ENCODE assay signal across 8 cellular contexts in the genomic region with DNA sequence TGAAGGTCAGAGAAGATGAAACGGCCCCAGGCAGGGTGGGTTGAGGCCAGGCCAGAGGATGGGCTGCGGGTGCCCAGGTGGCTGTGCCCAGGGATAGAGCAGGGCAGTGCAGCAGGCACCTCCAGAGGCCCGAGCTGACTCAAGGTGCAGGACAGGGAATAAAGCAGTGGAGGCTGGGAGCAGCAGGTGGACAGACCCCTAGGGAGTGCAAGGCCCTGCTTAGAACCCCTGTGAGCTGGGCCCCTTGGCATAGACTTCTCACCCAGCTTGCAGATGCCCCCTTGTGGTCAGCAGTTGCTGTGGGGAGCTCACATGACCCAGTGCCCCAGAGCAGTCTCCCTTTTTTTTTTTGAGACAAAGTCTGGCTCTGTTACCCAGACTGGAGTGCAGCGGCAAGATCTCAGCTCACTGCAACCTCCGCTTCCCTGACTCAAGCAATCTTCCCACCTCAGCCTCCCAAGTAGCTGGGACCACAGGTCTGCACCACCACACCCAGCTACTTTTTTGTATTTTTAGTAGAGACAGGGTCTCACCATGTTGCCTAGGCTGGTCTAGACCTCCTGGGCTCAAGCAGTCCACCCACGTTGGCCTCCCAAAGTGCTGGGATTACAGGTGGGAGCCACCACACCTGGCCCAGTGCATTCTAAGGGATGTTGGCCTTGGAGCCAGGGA.
DNase-seq lines count a peak whose midpoint lies in the region; ATAC-seq, FAIRE-seq and TF ChIP-seq lines count a peak whose summit lies in the region.

No MANE protein-coding gene starts in this region.

- no peak overlapping the region for H3K4me3 ChIP-seq in GM12875 (ENCODE audit: low read depth, low read length)
- no peak overlapping the region for H3K4me3 ChIP-seq in endothelial cell of umbilical vein (replicated peaks in 1 of 3; ENCODE audit: insufficient read depth in 1 of 3, low read depth in 1 of 3, low read length in 3 of 3)

- no peak overlapping the region for H3K27ac Mint-ChIP-seq in activated CD8-positive, alpha-beta T cell treated with anti-CD3 and anti-CD28 coated beads, Interleukin-2, amount 10 ng/mL, durations not matched to agents 7 days and 5 days
- peak overlapping the region in 2 of 6 donors; percentile 44 to 69 for H3K27ac Mint-ChIP-seq in naive B cell

- TF ChIP-seq CTCF in GM12875 (IDR thresholded peaks at IDR 0.05; ENCODE audit: borderline replicate concordance, insufficient read depth, low read depth, low read length): peak; percentile 61
- TF ChIP-seq CTCF in endothelial cell of umbilical vein (IDR thresholded peaks at IDR 0.05; ENCODE audit: extremely low read depth in 1 of 2, insufficient read depth in 1 of 2, low read depth in 1 of 2, low read length in 2 of 2): peak; percentile 53 to 82

- BruUV-seq in endothelial cell of umbilical vein (replicated peaks; lab: Mats Ljungman, UMichigan): no TSS peak

- H3K9me3 Mint-ChIP-seq in activated CD8-positive, alpha-beta T cell treated with anti-CD3 and anti-CD28 coated beads, Interleukin-2, amount 10 ng/mL, durations not matched to agents 7 days and 5 days (ENCODE audit: insufficient read depth): no peaks in the 10 kb centered on the region
- no peaks in the 10 kb centered on the region for H3K9me3 Mint-ChIP-seq in naive B cell

- no peak for FAIRE-seq in endothelial cell of umbilical vein (lab: Jason Lieb, UNC)

- peak; percentile 75 for ATAC-seq in activated CD8-positive, alpha-beta T cell treated with anti-CD3 and anti-CD28 coated beads, Interleukin-2, amount 10 ng/mL, durations not matched to agents 7 days and 5 days
- peak; percentile 90 to 93 for ATAC-seq in naive B cell (ENCODE audit: low read depth in 2 of 2)

- H3K79me2 ChIP-seq in endothelial cell of umbilical vein (ENCODE audit: control insufficient read depth, insufficient read depth, low read length): no peaks in the 10 kb centered on the region

- H3K9me1 ChIP-seq in endothelial cell of umbilical vein (replicated peaks; ENCODE audit: control insufficient read depth, extremely low read depth, insufficient read depth, low read length): no peaks in the 10 kb centered on the region

- TF ChIP-seq POLR2A in endothelial cell of umbilical vein (IDR thresholded peaks at IDR 0.05; ENCODE audit: low read depth, low read length): no peak

- H3K9me3 ChIP-seq in endothelial cell of umbilical vein (replicated peaks; ENCODE audit: control insufficient read depth, insufficient read depth, low read length): no peaks in the 10 kb centered on the region

- H3K4me1 Mint-ChIP-seq in activated CD8-positive, alpha-beta T cell treated with anti-CD3 and anti-CD28 coated beads, Interleukin-2, amount 10 ng/mL, durations not matched to agents 7 days and 5 days (ENCODE audit: low read depth): peaks cover 10% of the 10 kb centered on the region
- H3K4me1 Mint-ChIP-seq in naive B cell: peaks cover 6 to 14% (median 11%) of the 10 kb centered on the region in 3 donors

- H3K27ac ChIP-seq in endothelial cell of umbilical vein (ENCODE audit: insufficient read depth, low read depth, low read length): no peak overlapping the region

- CTCF ChIA-PET in activated CD8-positive, alpha-beta T cell treated with anti-CD3 and anti-CD28 coated beads, Interleukin-2, amount 10 ng/mL, durations not matched to agents 7 days and 5 days (lab: Charles Lee): interaction anchor here (0.6 to 1.8 kb wide), 12 partner anchors 56 to 345 kb away, joined by 3 to 8 read pairs (median 3); no protein-coding TSS in a partner anchor
- CTCF ChIA-PET in endothelial cell of umbilical vein (lab: Charles Lee): interaction anchor here (0.6 to 3.2 kb wide), 31 partner anchors 9 to 974 kb away, joined by 3 to 81 read pairs (median 4); partner anchors contain the start of genes CARD19 and NINJ1

- H3K4me1 ChIP-seq in endothelial cell of umbilical vein (ENCODE audit: control insufficient read depth, extremely low read depth, insufficient read depth, low read length): no peaks in the 10 kb centered on the region

- POLR2A ChIA-PET in activated CD8-positive, alpha-beta T cell treated with anti-CD3 and anti-CD28 coated beads, Interleukin-2, amount 10 ng/mL, durations not matched to agents 7 days and 5 days (lab: Charles Lee): no interaction called here
- POLR2A ChIA-PET in endothelial cell of umbilical vein (lab: Charles Lee): no interaction called here

- no peaks in the 10 kb centered on the region for H3K36me3 Mint-ChIP-seq in activated CD8-positive, alpha-beta T cell treated with anti-CD3 and anti-CD28 coated beads, Interleukin-2, amount 10 ng/mL, durations not matched to agents 7 days and 5 days (ENCODE audit: low read depth)
- no peaks in the 10 kb centered on the region for H3K36me3 Mint-ChIP-seq in naive B cell

- no peaks in the 10 kb centered on the region for H3K27me3 ChIP-seq in endothelial cell of umbilical vein (ENCODE audit: control insufficient read depth in 2 of 2, insufficient read depth in 2 of 2, low read length in 2 of 2)

- H3K4me2 ChIP-seq in endothelial cell of umbilical vein (ENCODE audit: insufficient read depth, low read length): no peak overlapping the region

- H3K9ac ChIP-seq in endothelial cell of umbilical vein (replicated peaks; ENCODE audit: extremely low read depth, insufficient read depth, low read length): no peak overlapping the region

- intact Hi-C loops in endothelial cell of umbilical vein (cut with micrococcal nuclease): loop anchor here (1.0 kb wide), 2 partner anchors 142 to 193 kb away; no protein-coding TSS in a partner anchor

- H4K20me1 ChIP-seq in endothelial cell of umbilical vein (replicated peaks; ENCODE audit: control insufficient read depth, extremely low read depth, insufficient read depth, low read length): no peaks in the 10 kb centered on the region

- H3K4me3 Mint-ChIP-seq in activated CD8-positive, alpha-beta T cell treated with anti-CD3 and anti-CD28 coated beads, Interleukin-2, amount 10 ng/mL, durations not matched to agents 7 days and 5 days: no peak overlapping the region
- no peak overlapping the region for H3K4me3 Mint-ChIP-seq in naive B cell

- no peaks in the 10 kb centered on the region for H3K36me3 ChIP-seq in endothelial cell of umbilical vein (ENCODE audit: control insufficient read depth in 2 of 2, extremely low read depth in 1 of 2, insufficient read depth in 2 of 2, low read length in 2 of 2)

- no peaks in the 10 kb centered on the region for H3K27me3 Mint-ChIP-seq in activated CD8-positive, alpha-beta T cell treated with anti-CD3 and anti-CD28 coated beads, Interleukin-2, amount 10 ng/mL, durations not matched to agents 7 days and 5 days (ENCODE audit: low read depth)
- H3K27me3 Mint-ChIP-seq in naive B cell: peaks cover 7 to 17% (median 8%) of the 10 kb centered on the region in 3 donors

- DNase-seq in 8988T: peak; percentile 91
- DNase-seq in NCI-H345 treated with DMSO at 0.1 percent for 48 hours (lab: John Stamatoyannopoulos, UW; ENCODE audit: unreplicated experiment): peak; percentile 36
- peak; percentile 75 for DNase-seq in activated CD8-positive, alpha-beta T cell treated with anti-CD3 and anti-CD28 coated beads, Interleukin-2, amount 10 ng/mL, durations not matched to agents 7 days and 5 days
- peak; percentile 44 for DNase-seq in endothelial cell of umbilical vein (ENCODE audit: low read depth, low spot score)
- DNase-seq in naive B cell: peak; percentile 66
- DNase-seq in stromal cell of bone marrow (ENCODE audit: low read depth): peak; percentile 21
- no peak for DNase-seq in OCI-M2 (lab: John Stamatoyannopoulos, UW; ENCODE audit: unreplicated experiment)

- H2AFZ ChIP-seq in endothelial cell of umbilical vein (ENCODE audit: low read depth, low read length): no peak overlapping the region

- dilution Hi-C loops in endothelial cell of umbilical vein (cut with MboI; ENCODE audit: extremely low pct_ligation_motif_present, low sequenced_read_pairs): no loop called here

TF ChIP-seq in endothelial cell of umbilical vein, 7 proteins besides CTCF, POLR2A, EP300 and RAD21:
- TF ChIP-seq JUN (IDR thresholded peaks at IDR 0.05; ENCODE audit: borderline replicate concordance, insufficient read depth, insufficient read length, low read depth) (no peak), EZH2 (IDR thresholded peaks at IDR 0.05; ENCODE audit: borderline replicate concordance, low read depth, low read length, severe bottlenecking) (no peak), GATA2 (IDR thresholded peaks at IDR 0.05; ENCODE audit: insufficient read depth, insufficient read length, low read depth, low read length) (no peak)
